Comparison of ENCODE assay signal across 1 cellular context in genomic region chr9:135962696-135963307, GRCh38.
TF ChIP-seq lines count a peak whose summit lies in the region.

No MANE protein-coding gene starts in this region.

TF ChIP-seq in K562, 482 proteins besides CTCF, POLR2A, EP300 and RAD21:
- TF ChIP-seq, protein P1, sequence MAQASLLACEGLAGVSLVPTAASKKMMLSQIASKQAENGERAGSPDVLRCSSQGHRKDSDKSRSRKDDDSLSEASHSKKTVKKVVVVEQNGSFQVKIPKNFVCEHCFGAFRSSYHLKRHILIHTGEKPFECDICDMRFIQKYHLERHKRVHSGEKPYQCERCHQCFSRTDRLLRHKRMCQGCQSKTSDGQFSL (CRISPR knock-in tag; IDR thresholded peaks at IDR 0.05), result 0 out of 2 replicates have a peak, but pooled peaks have one; percentile 41
- TF ChIP-seq, protein P1 (tag; IDR thresholded peaks at IDR 0.05), result no peak
- TF ChIP-seq TGIF2 (CRISPR knock-in tag; IDR thresholded peaks at IDR 0.05) (no peak), HDAC1 (IDR thresholded peaks at IDR 0.05) (0 out of 4 replicates have a peak, but pooled peaks of 1 of the 2 experiments have one; percentile 23)
TF ChIP-seq in K562: peak in this region for 2.
